24 cellular contexts compared by ENCODE assay signal in genomic region chr11:107720305-107720775, GRCh38. TPM values are rescaled to one million over a fixed set of nuclear protein-coding genes. Genes with fewer than 3 reads are reported as not detected.
"Had no signal": no experiment of that assay in that cellular context is flagged by ENCODE, and none has a peak within 500 bp of the region (broad histone marks: within the 10 kb centered on the region; RNA-seq: fewer than 3 reads in every experiment).

No MANE protein-coding gene starts in this region.

- H3K4me3 Mint-ChIP-seq: activated CD8-positive, alpha-beta T cell treated with anti-CD3 and anti-CD28 coated beads for 36 hours; activated naive CD8-positive, alpha-beta T cell; activated T-cell treated with anti-CD3 and anti-CD28 coated beads, Interleukin-2, amount 50 U/mL, for 72 hours; memory B cell; natural killer cell; stimulated activated naive CD8-positive, alpha-beta T cell treated with anti-CD3 and anti-CD28 coated beads, Interleukin-15, Interleukin-2, amounts not matched to agents 100 ng/mL and 50 ng/mL, for 24 hours; WTC11 had no signal

- H3K4me3 ChIP-seq: cardiac muscle cell, left ventricle myocardium inferior, smooth muscle cell, testis had no signal

- ATAC-seq: activated CD8-positive, alpha-beta T cell treated with anti-CD3 and anti-CD28 coated beads for 36 hours; activated T-cell treated with anti-CD3 and anti-CD28 coated beads, Interleukin-2, amount 50 U/mL, for 72 hours; esophagus mucosa; natural killer cell; WTC11 had no signal

- DNase-seq: activated CD4-positive, alpha-beta T cell treated with anti-CD3 and anti-CD28 coated beads for 4 hours; activated CD8-positive, alpha-beta memory T cell treated with anti-CD3 and anti-CD28 coated beads, Interleukin-2, amount 50 U/mL, for 4 hours; activated CD8-positive, alpha-beta T cell treated with anti-CD3 and anti-CD28 coated beads for 36 hours; activated gamma-delta T cell; activated T-cell treated with anti-CD3 and anti-CD28 coated beads, Interleukin-2, amount 50 U/mL, for 72 hours; glutamatergic neuron; hypothalamus; left ventricle myocardium inferior; natural killer cell; retina; stimulated activated CD4-positive, alpha-beta T cell treated with anti-CD3 and anti-CD28 coated beads, Interleukin-4, amount 100 ng/mL, for 4 hours; stimulated activated CD8-positive, alpha-beta memory T cell treated with anti-CD3 and anti-CD28 coated beads, Interleukin-4, amount 100 ng/mL, for 48 hours; T-helper 2 cell; testis had no signal

- H3K27ac Mint-ChIP-seq: activated CD8-positive, alpha-beta T cell treated with anti-CD3 and anti-CD28 coated beads for 36 hours; activated naive CD8-positive, alpha-beta T cell; activated T-cell treated with anti-CD3 and anti-CD28 coated beads, Interleukin-2, amount 50 U/mL, for 72 hours; memory B cell; natural killer cell; stimulated activated naive CD8-positive, alpha-beta T cell treated with anti-CD3 and anti-CD28 coated beads, Interleukin-15, Interleukin-2, amounts not matched to agents 100 ng/mL and 50 ng/mL, for 24 hours; WTC11 had no signal

- H3K36me3 ChIP-seq: cardiac muscle cell, left ventricle myocardium inferior, neutrophil had no signal

- H3K9me3 Mint-ChIP-seq: activated CD8-positive, alpha-beta T cell treated with anti-CD3 and anti-CD28 coated beads for 36 hours; activated T-cell treated with anti-CD3 and anti-CD28 coated beads, Interleukin-2, amount 50 U/mL, for 72 hours; stimulated activated naive CD8-positive, alpha-beta T cell treated with anti-CD3 and anti-CD28 coated beads, Interleukin-15, Interleukin-2, amounts not matched to agents 100 ng/mL and 50 ng/mL, for 24 hours had no signal

- H3K27ac ChIP-seq: cardiac muscle cell, left ventricle myocardium inferior, neutrophil, testis had no signal

- H3K4me1 ChIP-seq: left ventricle myocardium inferior, testis had no signal

- H3K27me3 ChIP-seq: cardiac muscle cell, testis had no signal

- H3K4me1 Mint-ChIP-seq: memory B cell, natural killer cell, WTC11 had no signal

- H3K4me2 ChIP-seq: smooth muscle cell had no signal

- H3K9me3 ChIP-seq: left ventricle myocardium inferior, neutrophil, testis had no signal

- H3K36me3 Mint-ChIP-seq: memory B cell, natural killer cell, WTC11 had no signal

RNA-seq across cellular contexts. Expression of gene SLN, which starts 8.5 kb away (rescaled TPM):
- total RNA-seq: activated CD8-positive, alpha-beta T cell treated with anti-CD3 and anti-CD28 coated beads for 36 hours; activated T-cell treated with anti-CD3 and anti-CD28 coated beads, Interleukin-2, amount 50 U/mL, for 72 hours; cardiac muscle cell; kidney epithelial cell; mucosa of gallbladder; natural killer cell; smooth muscle cell; testis; WTC11 had no signal
